ENCODE assay signal across 19 cellular contexts in the genomic region with DNA sequence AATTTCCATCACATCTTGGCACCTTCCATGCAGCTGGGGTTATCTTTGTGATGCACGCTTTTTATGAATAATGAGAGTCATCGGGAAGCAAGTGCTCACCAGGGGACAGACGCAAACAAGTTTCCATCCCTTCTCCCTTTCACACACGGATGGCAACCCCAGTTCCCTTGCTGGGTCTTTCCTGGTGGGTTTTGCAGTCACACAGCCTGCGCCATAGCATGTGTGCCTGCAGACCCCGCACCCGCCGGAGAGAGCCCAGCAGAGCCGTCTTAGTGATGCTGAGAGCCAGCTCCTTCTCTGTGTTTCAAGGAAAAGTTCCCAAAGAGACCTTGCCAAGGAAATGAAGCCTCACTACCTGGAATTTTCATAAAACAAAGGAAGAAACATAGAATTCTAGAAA.
"Had no signal": no experiment of that assay in that cellular context is flagged by ENCODE, and none has a peak within 500 bp of the region (broad histone marks: within the 10 kb centered on the region; RNA-seq: fewer than 3 reads in every experiment).

No MANE protein-coding gene starts in this region.

- H3K27me3 ChIP-seq: colonic mucosa, gastrocnemius medialis, right lobe of liver, upper lobe of left lung, vagina had no signal

- H3K4me3 ChIP-seq: colonic mucosa, gastrocnemius medialis, heart right ventricle, left ventricle myocardium inferior, lung, psoas muscle, right lobe of liver, tibial artery, upper lobe of left lung, vagina had no signal

- H3K27ac ChIP-seq: colonic mucosa, gastrocnemius medialis, heart right ventricle, left ventricle myocardium inferior, neutrophil, psoas muscle, right lobe of liver, tibial artery, upper lobe of left lung, vagina had no signal

- H3K4me1 ChIP-seq: gastrocnemius medialis, psoas muscle, right lobe of liver, tibial artery, vagina had no signal

- H3K9me3 ChIP-seq: colonic mucosa, gastrocnemius medialis, heart right ventricle, left ventricle myocardium inferior, neutrophil, psoas muscle, right lobe of liver, tibial artery, upper lobe of left lung, vagina had no signal

- DNase-seq: colonic mucosa; effector CD4-positive, alpha-beta T cell; gastrocnemius medialis; heart right ventricle; hypothalamus; left ventricle myocardium inferior; mesenchymal stem cell; naive B cell; psoas muscle; retina; stimulated activated CD4-positive, alpha-beta T cell treated with anti-CD3 and anti-CD28 coated beads, Interleukin-15, amount 100 ng/mL, for 24 hours; stimulated activated CD4-positive, alpha-beta T cell treated with anti-CD3 and anti-CD28 coated beads, Interleukin-1b, Interleukin-23, amount 100 ng/mL, for 48 hours; stimulated activated CD4-positive, alpha-beta T cell treated with anti-CD3 and anti-CD28 coated beads, Interleukin-4, amount 100 ng/mL, for 24 hours; tibial artery had no signal

- H3K36me3 ChIP-seq: colonic mucosa, gastrocnemius medialis, heart right ventricle, left ventricle myocardium inferior, neutrophil, right lobe of liver, tibial artery, upper lobe of left lung, vagina had no signal
